10 cellular contexts compared by ENCODE assay signal in the genomic region with DNA sequence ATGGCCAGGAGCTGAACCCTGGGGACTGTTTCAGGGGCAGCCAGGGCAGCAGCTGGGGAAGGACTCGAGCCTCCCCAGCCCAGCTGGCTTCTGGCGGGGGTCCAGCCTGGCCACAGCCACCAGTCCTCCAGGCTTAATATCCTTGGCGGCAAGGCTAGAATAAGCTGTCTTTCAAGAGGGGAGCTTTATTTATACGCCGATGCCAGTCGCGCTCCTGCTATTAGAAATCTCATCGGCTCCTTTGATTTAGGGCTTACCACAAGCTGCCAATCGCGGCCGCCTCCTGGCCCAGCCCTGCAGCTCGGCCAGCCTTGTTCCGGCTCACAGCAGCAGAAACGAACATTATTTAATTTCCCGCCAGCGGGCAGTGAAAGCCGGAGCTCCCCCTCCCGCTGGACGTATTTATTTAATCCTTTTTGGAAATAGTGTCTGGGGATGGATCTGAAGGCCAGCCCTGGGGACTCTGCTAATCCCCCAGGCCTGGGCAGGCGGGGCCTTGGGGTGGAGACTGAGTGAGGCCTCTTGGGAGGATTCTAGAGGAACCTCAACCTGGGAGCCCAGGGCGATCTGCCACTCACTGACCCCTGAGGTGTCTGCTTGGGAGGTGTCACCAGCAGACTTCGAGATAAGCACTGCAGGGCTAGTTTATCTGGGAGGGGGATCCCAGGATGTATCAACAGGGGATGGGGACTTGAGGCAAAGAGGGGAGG.
A peak's percentile ranks its signal among the peaks of the same experiment; 100 is the strongest.
DNase-seq lines count a peak whose midpoint lies in the region; ATAC-seq and TF ChIP-seq lines count a peak whose summit lies in the region.
"Had no signal": no experiment of that assay in that cellular context is flagged by ENCODE, and none has a peak within 500 bp of the region (broad histone marks: within the 10 kb centered on the region; RNA-seq: fewer than 3 reads in every experiment).

No MANE protein-coding gene starts in this region.

- BruUV-seq in A673 (replicated peaks; lab: Mats Ljungman, UMichigan), result no TSS peak

- H3K36me3 ChIP-seq in A673 (ENCODE audit: insufficient read depth, low read length, poor library complexity, severe bottlenecking), result no peaks in the 10 kb centered on the region
- no peaks in the 10 kb centered on the region for H3K36me3 ChIP-seq in HEK293 (ENCODE audit: control insufficient read depth in 2 of 2, insufficient read depth in 1 of 2, low read length in 2 of 2)
- H3K36me3 ChIP-seq in mucosa of descending colon (ENCODE audit: low read depth), result no peaks in the 10 kb centered on the region

- DNase-seq in A673 (ENCODE audit: low spot score) (peak; percentile 71), astrocyte of the cerebellum (ENCODE audit: low read depth) (no peak), mucosa of descending colon (peak in 2 of 3 donors; percentile 30 to 32), LoVo (ENCODE audit: low spot score) (no peak)
- DNase-seq: NCI-H187 had no signal

- H3K9me3 ChIP-seq in A673 (ENCODE audit: low read depth, low read length, poor library complexity, severe bottlenecking), result no peaks in the 10 kb centered on the region
- H3K9me3 ChIP-seq in HEK293 (ENCODE audit: control insufficient read depth, insufficient read depth, low read depth, low read length), result no peaks in the 10 kb centered on the region
- H3K9me3 ChIP-seq in mucosa of descending colon, result no peaks in the 10 kb centered on the region

- ATAC-seq in mucosa of descending colon, result peak; percentile 38
- no peak for ATAC-seq in GM19467 (IDR thresholded peaks at IDR 0.05; ENCODE audit: unreplicated experiment)
- ATAC-seq in GM18907 (IDR thresholded peaks at IDR 0.05; ENCODE audit: unreplicated experiment), result no peak
- ATAC-seq in HG02759 (IDR thresholded peaks at IDR 0.05; ENCODE audit: unreplicated experiment), result no peak

- H3K27ac ChIP-seq in A673 (ENCODE audit: low read depth, low read length, poor library complexity, severe bottlenecking) (no peak overlapping the region), HEK293 (ENCODE audit: extremely low read depth, low read depth, low read length) (no peak overlapping the region)

- intact Hi-C loops in A673 (cut with micrococcal nuclease; ENCODE audit: unreplicated experiment) (no loop called here), mucosa of descending colon (cut with DNase I, micrococcal nuclease) (no loop called here)

- no peak overlapping the region for H3K4me3 ChIP-seq in A673 (ENCODE audit: low read depth, low read length, poor library complexity, severe bottlenecking)
- H3K4me3 ChIP-seq in HEK293 (ENCODE audit: low read depth, low read length), result no peak overlapping the region
- H3K4me3 ChIP-seq in astrocyte of the cerebellum (ENCODE audit: low read depth, low read length), result no peak overlapping the region
- no peak overlapping the region for H3K4me3 ChIP-seq in mucosa of descending colon
- H3K4me3 ChIP-seq: skin epidermis had no signal

- POLR2A ChIA-PET in A673 (lab: Charles Lee; ENCODE audit: low non-redundant PET) (no interaction called here), HEK293 (lab: Yijun Ruan, JAX) (no interaction called here)

- TF ChIP-seq CTCF in A673 (conservative IDR thresholded peaks at IDR 0.05; ENCODE audit: low read depth, low read length) (no peak), HEK293 (tag by site-specific recombination; IDR thresholded peaks at IDR 0.05) (no peak), astrocyte of the cerebellum (IDR thresholded peaks at IDR 0.05; ENCODE audit: low read depth, low read length, missing control alignments) (peak; percentile 11), mucosa of descending colon (IDR thresholded peaks at IDR 0.05) (no peak)

- no peaks in the 10 kb centered on the region for H3K27me3 ChIP-seq in A673 (replicated peaks; ENCODE audit: insufficient read depth, low read depth, low read length, poor library complexity)

- H3K4me1 ChIP-seq in A673 (ENCODE audit: insufficient read depth, low read length, poor library complexity, severe bottlenecking), result peaks cover 28% of the 10 kb centered on the region
- no peaks in the 10 kb centered on the region for H3K4me1 ChIP-seq in HEK293 (ENCODE audit: control insufficient read depth, insufficient read depth, low read length)
- no peaks in the 10 kb centered on the region for H3K4me1 ChIP-seq in mucosa of descending colon (ENCODE audit: low read depth)

- CTCF ChIA-PET in A673 (lab: Charles Lee), result no interaction called here
- CTCF ChIA-PET in HEK293 (lab: Yijun Ruan, JAX), result no interaction called here

- in situ Hi-C loops in astrocyte of the cerebellum (cut with HindIII; ENCODE audit: low sequenced_read_pairs), result no loop called here

TF ChIP-seq in HEK293, 187 proteins besides CTCF, POLR2A, EP300 and RAD21:
- peak; percentile 57 for TF ChIP-seq ZIC2 (tag by site-specific recombination; IDR thresholded peaks at IDR 0.05)
- peak; percentile 48; the same call in 1 of the 2 replicates for TF ChIP-seq TCF7L2 (IDR thresholded peaks at IDR 0.05; ENCODE audit: borderline replicate concordance, low read depth, low read length)
- TF ChIP-seq SCRT2 (tag by site-specific recombination; IDR thresholded peaks at IDR 0.05), result no peak
TF ChIP-seq in HEK293: peak in this region for 2.

Comparison
In these comparisons a context has a peak if more than half of its experiments do, and no peak if none do; other contexts are left out.
1. DNase-seq: peak in A673 (single experiment) and mucosa of descending colon (2 of 3); none in astrocyte of the cerebellum (single experiment) and LoVo (single experiment).